ENCODE assay signal across 21 cellular contexts in genomic region chr3:173939319-173939718, GRCh38.
"Had no signal": no experiment of that assay in that cellular context is flagged by ENCODE, and none has a peak within 500 bp of the region (broad histone marks: within the 10 kb centered on the region; RNA-seq: fewer than 3 reads in every experiment).

No MANE protein-coding gene starts in this region.

- H3K9me3 Mint-ChIP-seq: activated CD4-positive, alpha-beta T cell treated with anti-CD3 and anti-CD28 coated beads, Interleukin-2, amount 10 ng/mL, durations not matched to agents 24 days and 14 days; activated naive CD8-positive, alpha-beta T cell treated with anti-CD3 and anti-CD28 coated beads, Interleukin-2, amount 10 ng/mL, durations not matched to agents 7 days and 5 days; naive thymus-derived CD4-positive, alpha-beta T cell; T-helper 2 cell treated with Interferon-gamma antibody and Interleukin-4, amounts not matched to agents 5 μg/mL and 100 μg/mL, for 36 hours had no signal

- H3K27me3 ChIP-seq: gastroesophageal sphincter, tibial nerve, uterus had no signal

- ATAC-seq: gastroesophageal sphincter; left colon; mucosa of descending colon; naive thymus-derived CD4-positive, alpha-beta T cell; right cardiac atrium had no signal

- H3K4me1 ChIP-seq: gastroesophageal sphincter, uterus had no signal

- H3K36me3 ChIP-seq: gastroesophageal sphincter, tibial nerve, uterus had no signal

- H3K27ac ChIP-seq: gastroesophageal sphincter, skin epidermis, tibial nerve, uterus had no signal

- H3K9me3 ChIP-seq: gastroesophageal sphincter, mucosa of descending colon, tibial nerve, uterus had no signal

- H3K27me3 Mint-ChIP-seq: activated CD4-positive, alpha-beta T cell treated with anti-CD3 and anti-CD28 coated beads, Interleukin-2, amount 10 ng/mL, durations not matched to agents 24 days and 14 days; activated naive CD8-positive, alpha-beta T cell treated with anti-CD3 and anti-CD28 coated beads, Interleukin-2, amount 10 ng/mL, durations not matched to agents 7 days and 5 days; naive thymus-derived CD4-positive, alpha-beta T cell had no signal

- H3K36me3 Mint-ChIP-seq: activated naive CD8-positive, alpha-beta T cell treated with anti-CD3 and anti-CD28 coated beads, Interleukin-2, amount 10 ng/mL, durations not matched to agents 7 days and 5 days had no signal

- H3K4me3 ChIP-seq: gastroesophageal sphincter, lung, mucosa of descending colon, skin epidermis, tibial nerve, uterus had no signal

- DNase-seq: activated CD4-positive, alpha-beta T cell treated with anti-CD3 and anti-CD28 coated beads, Interleukin-2, amount 10 ng/mL, durations not matched to agents 24 days and 14 days; activated CD4-positive, CD25-positive, alpha-beta regulatory T cell; activated CD8-positive, alpha-beta memory T cell treated with anti-CD3 and anti-CD28 coated beads, Interleukin-2, amount 50 U/mL, for 48 hours; activated naive CD4-positive, alpha-beta T cell; activated naive CD8-positive, alpha-beta T cell treated with anti-CD3 and anti-CD28 coated beads, Interleukin-2, amount 10 ng/mL, durations not matched to agents 7 days and 5 days; cortex of kidney; effector memory CD4-positive, alpha-beta T cell; erythroblast; left colon; mucosa of descending colon; naive thymus-derived CD4-positive, alpha-beta T cell; right cardiac atrium; stimulated activated CD4-positive, alpha-beta T cell treated with anti-CD3 and anti-CD28 coated beads, Interleukin-15, amount 100 ng/mL, for 24 hours; stimulated activated CD4-positive, alpha-beta T cell treated with anti-CD3 and anti-CD28 coated beads, Interleukin-4, amount 100 ng/mL, for 24 hours; stimulated activated naive CD4-positive, alpha-beta T cell; uterus had no signal

- H3K27ac Mint-ChIP-seq: activated CD4-positive, alpha-beta T cell treated with anti-CD3 and anti-CD28 coated beads, Interleukin-2, amount 10 ng/mL, durations not matched to agents 24 days and 14 days; activated naive CD8-positive, alpha-beta T cell treated with anti-CD3 and anti-CD28 coated beads, Interleukin-2, amount 10 ng/mL, durations not matched to agents 7 days and 5 days; naive thymus-derived CD4-positive, alpha-beta T cell; T-helper 2 cell treated with Interferon-gamma antibody and Interleukin-4, amounts not matched to agents 5 μg/mL and 100 μg/mL, for 36 hours had no signal

- H3K4me1 Mint-ChIP-seq: activated CD4-positive, alpha-beta T cell treated with anti-CD3 and anti-CD28 coated beads, Interleukin-2, amount 10 ng/mL, durations not matched to agents 24 days and 14 days; activated naive CD8-positive, alpha-beta T cell treated with anti-CD3 and anti-CD28 coated beads, Interleukin-2, amount 10 ng/mL, durations not matched to agents 7 days and 5 days had no signal

- H3K4me3 Mint-ChIP-seq: activated CD4-positive, alpha-beta T cell treated with anti-CD3 and anti-CD28 coated beads, Interleukin-2, amount 10 ng/mL, durations not matched to agents 24 days and 14 days; activated naive CD8-positive, alpha-beta T cell treated with anti-CD3 and anti-CD28 coated beads, Interleukin-2, amount 10 ng/mL, durations not matched to agents 7 days and 5 days; naive thymus-derived CD4-positive, alpha-beta T cell; T-helper 2 cell treated with Interferon-gamma antibody and Interleukin-4, amounts not matched to agents 5 μg/mL and 100 μg/mL, for 36 hours had no signal
